In the genomic region with DNA sequence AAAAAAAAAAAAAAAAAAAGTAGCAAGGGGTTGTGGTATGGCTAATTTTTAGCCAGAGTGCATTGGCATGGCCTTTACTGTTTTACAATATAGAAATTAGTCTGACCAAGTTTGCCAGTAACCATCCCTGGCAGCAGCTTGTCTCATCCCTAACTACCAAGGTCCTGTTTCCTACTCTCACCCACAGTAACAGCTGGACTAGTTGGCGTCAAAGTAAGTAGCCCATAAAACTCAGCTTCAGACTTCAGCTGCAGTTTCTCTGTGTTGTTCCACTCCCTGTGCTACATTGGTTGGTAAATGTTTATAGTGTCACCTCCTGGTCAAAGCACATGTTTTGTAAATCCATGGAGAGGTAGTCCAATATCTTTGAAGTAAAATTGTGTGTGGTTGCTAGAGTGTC, we compare ENCODE assay signal across 18 cellular contexts.
A peak's percentile ranks its signal among the peaks of the same experiment; 100 is the strongest.
DNase-seq lines count a peak whose midpoint lies in the region; ATAC-seq and FAIRE-seq lines count a peak whose summit lies in the region.
"Had no signal": no experiment of that assay in that cellular context is flagged by ENCODE, and none has a peak within 500 bp of the region (broad histone marks: within the 10 kb centered on the region; RNA-seq: fewer than 3 reads in every experiment).

No MANE protein-coding gene starts in this region.

- no peak for DNase-seq in GM18507 (ENCODE audit: extremely low spot score, insufficient read length, low read depth)
- peak; percentile 35 for DNase-seq in HK-2 (ENCODE audit: unreplicated experiment)
- DNase-seq in glomerular visceral epithelial cell (ENCODE audit: extremely low spot score): peak; percentile 59
- no peak for DNase-seq in left colon
- no peak for DNase-seq in activated CD4-positive, alpha-beta T cell treated with anti-CD3 and anti-CD28 coated beads, Interleukin-2, amount 10 ng/mL, durations not matched to agents 7 days and 5 days
- no peak for DNase-seq in A172 (ENCODE audit: low spot score)
- DNase-seq in GOT3 (lab: John Stamatoyannopoulos, UW): no peak
- DNase-seq: aorta; EL; lower lobe of right lung; MM.1S; nephron progenitor cell; Right ventricle myocardium superior; stimulated activated CD4-positive, alpha-beta T cell treated with anti-CD3 and anti-CD28 coated beads, Interleukin-2, amount 100 ng/mL, for 48 hours; T1000 had no signal

- intact Hi-C loops in left colon (cut with DNase I, micrococcal nuclease): no loop called here

- H3K36me3 Mint-ChIP-seq in activated CD4-positive, alpha-beta T cell treated with anti-CD3 and anti-CD28 coated beads, Interleukin-2, amount 10 ng/mL, durations not matched to agents 7 days and 5 days (ENCODE audit: low read depth): no peaks in the 10 kb centered on the region
- H3K36me3 Mint-ChIP-seq: type B pancreatic cell had no signal

- H3K9me3 Mint-ChIP-seq in activated CD4-positive, alpha-beta T cell treated with anti-CD3 and anti-CD28 coated beads, Interleukin-2, amount 10 ng/mL, durations not matched to agents 7 days and 5 days: peaks cover 3% of the 10 kb centered on the region
- H3K9me3 Mint-ChIP-seq: dendritic cell treated with granulocyte-macrophage colony-stimulating factor and Interleukin-4, amounts not matched to agents 40 ng/mL and 50 ng/mL, for 4 days; nephron progenitor cell; type B pancreatic cell had no signal

- no peaks in the 10 kb centered on the region for H3K27me3 Mint-ChIP-seq in activated CD4-positive, alpha-beta T cell treated with anti-CD3 and anti-CD28 coated beads, Interleukin-2, amount 10 ng/mL, durations not matched to agents 7 days and 5 days
- H3K27me3 Mint-ChIP-seq: dendritic cell treated with granulocyte-macrophage colony-stimulating factor and Interleukin-4, amounts not matched to agents 40 ng/mL and 50 ng/mL, for 4 days; type B pancreatic cell had no signal

- ATAC-seq in GM21447 (IDR thresholded peaks at IDR 0.05; ENCODE audit: unreplicated experiment) (peak; percentile 39), left colon (no peak)
- ATAC-seq: lower lobe of right lung had no signal

- CTCF ChIA-PET in activated CD4-positive, alpha-beta T cell treated with anti-CD3 and anti-CD28 coated beads, Interleukin-2, amount 10 ng/mL, durations not matched to agents 7 days and 5 days (lab: Charles Lee): no interaction called here

- H3K4me3 Mint-ChIP-seq in activated CD4-positive, alpha-beta T cell treated with anti-CD3 and anti-CD28 coated beads, Interleukin-2, amount 10 ng/mL, durations not matched to agents 7 days and 5 days: no peak overlapping the region
- H3K4me3 Mint-ChIP-seq: dendritic cell treated with granulocyte-macrophage colony-stimulating factor and Interleukin-4, amounts not matched to agents 40 ng/mL and 50 ng/mL, for 4 days; nephron progenitor cell; type B pancreatic cell had no signal

- POLR2A ChIA-PET in activated CD4-positive, alpha-beta T cell treated with anti-CD3 and anti-CD28 coated beads, Interleukin-2, amount 10 ng/mL, durations not matched to agents 7 days and 5 days (lab: Charles Lee): no interaction called here

- H3K4me1 Mint-ChIP-seq in activated CD4-positive, alpha-beta T cell treated with anti-CD3 and anti-CD28 coated beads, Interleukin-2, amount 10 ng/mL, durations not matched to agents 7 days and 5 days: no peaks in the 10 kb centered on the region
- H3K4me1 Mint-ChIP-seq: nephron progenitor cell had no signal

- FAIRE-seq in GM18507 (lab: Jason Lieb, UNC): peak; percentile 72

- H3K27ac Mint-ChIP-seq in activated CD4-positive, alpha-beta T cell treated with anti-CD3 and anti-CD28 coated beads, Interleukin-2, amount 10 ng/mL, durations not matched to agents 7 days and 5 days: no peak overlapping the region
- H3K27ac Mint-ChIP-seq: dendritic cell treated with granulocyte-macrophage colony-stimulating factor and Interleukin-4, amounts not matched to agents 40 ng/mL and 50 ng/mL, for 4 days; nephron progenitor cell; type B pancreatic cell had no signal

Comparison
In these comparisons a context has a peak if more than half of its experiments do, and no peak if none do; other contexts are left out.
1. DNase-seq: peak in HK-2 (single experiment) and glomerular visceral epithelial cell (single experiment); none in GM18507 (single experiment), left colon (0 of 2), activated CD4-positive, alpha-beta T cell treated with anti-CD3 and anti-CD28 coated beads, Interleukin-2, amount 10 ng/mL, durations not matched to agents 7 days and 5 days (single experiment), A172 (single experiment) and GOT3 (single experiment).